Comparison of ENCODE assay signal across 23 cellular contexts in the genomic region with DNA sequence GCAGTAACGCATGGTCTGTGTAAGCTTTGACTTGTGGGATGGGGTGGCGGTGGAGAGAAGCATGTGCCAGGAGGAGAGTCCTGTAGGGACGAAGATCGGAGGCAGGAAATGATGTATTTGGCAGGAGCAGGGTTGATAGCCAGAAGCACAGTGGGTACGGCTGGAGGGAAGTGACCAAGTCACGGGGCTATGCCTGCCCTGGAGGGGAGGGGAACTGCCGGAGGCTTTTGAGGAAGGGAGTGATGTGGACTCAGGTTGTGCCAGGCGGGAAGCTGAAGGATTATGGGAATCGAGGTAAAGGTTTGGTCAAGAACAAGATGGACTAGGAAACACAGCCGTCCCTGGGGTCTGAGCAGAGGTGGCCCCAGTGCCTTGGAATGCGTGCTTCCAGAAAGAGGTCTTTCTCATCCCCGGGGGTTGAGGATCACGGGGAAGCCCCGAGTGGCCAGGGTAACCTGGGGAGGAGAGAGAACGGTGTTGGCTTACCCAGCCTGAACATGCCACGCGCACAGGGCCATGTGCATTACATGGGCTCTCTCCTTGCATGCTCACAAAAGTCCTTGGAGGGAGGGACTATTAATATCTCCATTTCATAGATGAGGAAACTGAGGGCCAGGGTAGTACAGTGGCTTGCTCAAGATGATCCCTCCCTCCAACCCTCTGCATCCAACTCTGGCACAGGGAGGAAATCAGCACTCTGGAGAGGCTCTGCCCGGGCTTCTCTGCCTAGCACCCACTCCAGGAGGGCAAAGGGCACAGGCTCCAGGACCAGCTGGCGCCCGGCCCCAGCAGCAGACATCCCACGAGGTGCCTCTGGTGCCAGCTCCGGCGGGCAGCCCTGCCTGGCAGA.
DNase-seq lines count a peak whose midpoint lies in the region; ATAC-seq and TF ChIP-seq lines count a peak whose summit lies in the region.
"Had no signal": no experiment of that assay in that cellular context is flagged by ENCODE, and none has a peak within 500 bp of the region (broad histone marks: within the 10 kb centered on the region; RNA-seq: fewer than 3 reads in every experiment).

No MANE protein-coding gene starts in this region.

- TF ChIP-seq RAD21 in SK-N-SH (IDR thresholded peaks at IDR 0.05; ENCODE audit: low read length), result no peak

- no peaks in the 10 kb centered on the region for H3K27me3 ChIP-seq in SK-N-SH (ENCODE audit: insufficient read depth)
- peaks cover 0 to 17% (median 0%) of the 10 kb centered on the region in 4 donors for H3K27me3 ChIP-seq in esophagus squamous epithelium

- H3K9me2 ChIP-seq in SK-N-SH, result no peaks in the 10 kb centered on the region

- no peak overlapping the region for H3K4me2 ChIP-seq in SK-N-SH
- H3K4me2 ChIP-seq: smooth muscle cell had no signal

- H3K36me3 ChIP-seq in SK-N-SH (replicated peaks in 1 of 2; ENCODE audit: control insufficient read depth in 1 of 2, insufficient read depth in 2 of 2, low read length in 1 of 2) (no peaks in the 10 kb centered on the region), HEK293 (ENCODE audit: control insufficient read depth in 2 of 2, insufficient read depth in 1 of 2, low read length in 2 of 2) (no peaks in the 10 kb centered on the region), mucosa of descending colon (ENCODE audit: low read depth) (no peaks in the 10 kb centered on the region), esophagus squamous epithelium (no peaks in the 10 kb centered on the region)
- H3K36me3 ChIP-seq: tibial artery had no signal

- POLR2A ChIA-PET in SK-N-SH (lab: Yijun Ruan, JAX), result interaction anchor here (0.7 kb wide), 1 partner anchor 10 kb away, joined by 7 read pairs; no protein-coding TSS in a partner anchor
- POLR2A ChIA-PET in HEK293 (lab: Yijun Ruan, JAX), result no interaction called here

- no peak for TF ChIP-seq CTCF in SK-N-SH (IDR thresholded peaks at IDR 0.05)
- TF ChIP-seq CTCF in HEK293 (tag by site-specific recombination; IDR thresholded peaks at IDR 0.05), result no peak
- no peak for TF ChIP-seq CTCF in mucosa of descending colon (IDR thresholded peaks at IDR 0.05)
- TF ChIP-seq CTCF in esophagus squamous epithelium (IDR thresholded peaks at IDR 0.05), result no peak

- H3K27ac ChIP-seq in SK-N-SH (ENCODE audit: low read depth in 2 of 2, low read length in 1 of 2) (no peak overlapping the region), HEK293 (ENCODE audit: extremely low read depth, low read depth, low read length) (no peak overlapping the region), esophagus squamous epithelium (no peak overlapping the region)
- H3K27ac ChIP-seq: tibial artery had no signal

- DNase-seq in SK-N-SH (peak; percentile 33), dermis blood vessel endothelial cell (peak; percentile 3), mucosa of descending colon (peak; percentile 2 to 34 (median 23)), esophagus squamous epithelium (lab: John Stamatoyannopoulos, UW) (no peak), OCI-M1 (lab: John Stamatoyannopoulos, UW) (no peak)
- DNase-seq: 8988T; activated CD4-positive, alpha-beta T cell treated with anti-CD3 and anti-CD28 coated beads for 36 hours; activated gamma-delta T cell treated with Interleukin-2 at 50 U/mL for 16 hours; activated T-cell treated with anti-CD3 and anti-CD28 coated beads, Interleukin-2, amount 50 U/mL, for 1 hour; CD4-positive, CD25-positive, alpha-beta regulatory T cell; effector CD4-positive, alpha-beta T cell; GOT3; mesenchymal stem cell; NCI-H1105; NCI-H1930; occipital lobe; RPMI8226; stimulated activated CD4-positive, alpha-beta T cell treated with anti-CD3 and anti-CD28 coated beads, Interleukin-2, amount 100 ng/mL, for 24 hours had no signal

- H3F3A ChIP-seq in SK-N-SH (replicated peaks; ENCODE audit: insufficient read depth), result no peaks in the 10 kb centered on the region

- no peaks in the 10 kb centered on the region for H3K4me1 ChIP-seq in SK-N-SH (ENCODE audit: control insufficient read depth in 1 of 2, insufficient read depth in 2 of 2, low read depth in 1 of 2, low read length in 1 of 2)
- H3K4me1 ChIP-seq in HEK293 (ENCODE audit: control insufficient read depth, insufficient read depth, low read length), result no peaks in the 10 kb centered on the region
- no peaks in the 10 kb centered on the region for H3K4me1 ChIP-seq in mucosa of descending colon (ENCODE audit: low read depth)
- no peaks in the 10 kb centered on the region for H3K4me1 ChIP-seq in esophagus squamous epithelium
- H3K4me1 ChIP-seq: tibial artery had no signal

- H3K9me3 ChIP-seq in SK-N-SH, result no peaks in the 10 kb centered on the region
- no peaks in the 10 kb centered on the region for H3K9me3 ChIP-seq in HEK293 (ENCODE audit: control insufficient read depth, insufficient read depth, low read depth, low read length)
- H3K9me3 ChIP-seq in mucosa of descending colon, result no peaks in the 10 kb centered on the region
- no peaks in the 10 kb centered on the region for H3K9me3 ChIP-seq in esophagus squamous epithelium
- H3K9me3 ChIP-seq: tibial artery had no signal

- intact Hi-C loops in mucosa of descending colon (cut with DNase I, micrococcal nuclease), result no loop called here
- intact Hi-C loops in esophagus squamous epithelium (cut with DNase I), result no loop called here

- H2AFZ ChIP-seq in SK-N-SH (ENCODE audit: low read depth), result no peak overlapping the region

- no peak for TF ChIP-seq EP300 in SK-N-SH (IDR thresholded peaks at IDR 0.05; ENCODE audit: borderline replicate concordance in 1 of 2, low read depth in 1 of 2, low read length in 1 of 2)

- CTCF ChIA-PET in SK-N-SH (lab: Yijun Ruan, JAX) (interaction anchor here (0.6 to 1.2 kb wide), 2 partner anchors 15 to 17 kb away, joined by 3 to 4 read pairs; no protein-coding TSS in a partner anchor), HEK293 (lab: Yijun Ruan, JAX) (interaction anchor here (0.7 kb wide), 1 partner anchor 135 kb away, joined by 4 read pairs; no protein-coding TSS in a partner anchor)

- 74% methylated on average over 16 of the region's 23 CpGs for WGBS in SK-N-SH (ENCODE audit: low lambda C conversion rate)
- WGBS in esophagus squamous epithelium, 2 donors, result 68 to 72% methylated on average over 22 to 23 of the region's 23 CpGs

- ATAC-seq in SK-N-SH treated with all-trans-retinoic acid at 6 μM for 48 hours (no peak), mucosa of descending colon (peak; percentile 36), GM21360 (IDR thresholded peaks at IDR 0.05; ENCODE audit: unreplicated experiment) (no peak)
- ATAC-seq: activated CD4-positive, alpha-beta T cell treated with anti-CD3 and anti-CD28 coated beads for 36 hours had no signal

- no peaks in the 10 kb centered on the region for H3K79me2 ChIP-seq in SK-N-SH (ENCODE audit: insufficient read depth)

- H3K4me3 ChIP-seq in SK-N-SH (ENCODE audit: low read depth in 2 of 2, low read length in 1 of 2), result no peak overlapping the region
- H3K4me3 ChIP-seq in HEK293 (ENCODE audit: low read depth, low read length), result no peak overlapping the region
- no peak overlapping the region for H3K4me3 ChIP-seq in mucosa of descending colon
- no peak overlapping the region for H3K4me3 ChIP-seq in esophagus squamous epithelium
- H3K4me3 ChIP-seq: smooth muscle cell, tibial artery had no signal

- no peak for TF ChIP-seq POLR2A in esophagus squamous epithelium (IDR thresholded peaks at IDR 0.05)

- H3K9ac ChIP-seq in SK-N-SH, result no peak overlapping the region

- no peaks in the 10 kb centered on the region for H4K20me1 ChIP-seq in SK-N-SH (ENCODE audit: insufficient read depth)

TF ChIP-seq in SK-N-SH, 30 proteins besides CTCF, POLR2A, EP300 and RAD21 (continues in another document):
- TF ChIP-seq RXRA (IDR thresholded peaks at IDR 0.05; ENCODE audit: borderline replicate concordance, low read depth) (no peak), POLR2AphosphoS5 (IDR thresholded peaks at IDR 0.05; ENCODE audit: low read depth, low read length) (no peak), ELF1 (IDR thresholded peaks at IDR 0.05) (no peak), TCF12 (IDR thresholded peaks at IDR 0.05) (no peak)
- TF ChIP-seq, protein P1, sequence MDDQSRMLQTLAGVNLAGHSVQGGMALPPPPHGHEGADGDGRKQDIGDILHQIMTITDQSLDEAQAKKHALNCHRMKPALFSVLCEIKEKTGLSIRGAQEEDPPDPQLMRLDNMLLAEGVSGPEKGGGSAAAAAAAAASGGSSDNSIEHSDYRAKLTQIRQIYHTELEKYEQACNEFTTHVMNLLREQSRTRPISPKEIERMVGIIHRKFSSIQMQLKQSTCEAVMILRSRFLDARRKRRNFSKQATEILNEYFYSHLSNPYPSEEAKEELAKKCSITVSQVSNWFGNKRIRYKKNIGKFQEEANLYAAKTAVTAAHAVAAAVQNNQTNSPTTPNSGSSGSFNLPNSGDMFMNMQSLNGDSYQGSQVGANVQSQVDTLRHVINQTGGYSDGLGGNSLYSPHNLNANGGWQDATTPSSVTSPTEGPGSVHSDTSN (IDR thresholded peaks at IDR 0.05), result no peak

TF ChIP-seq in SK-N-SH treated with all-trans-retinoic acid at 6 μM for 48 hours, 23 proteins besides CTCF, POLR2A, EP300 and RAD21 (continues in another document):
- TF ChIP-seq CSDC2 (CRISPR knock-in tag; IDR thresholded peaks at IDR 0.05), result no peak
- TF ChIP-seq, protein P2, sequence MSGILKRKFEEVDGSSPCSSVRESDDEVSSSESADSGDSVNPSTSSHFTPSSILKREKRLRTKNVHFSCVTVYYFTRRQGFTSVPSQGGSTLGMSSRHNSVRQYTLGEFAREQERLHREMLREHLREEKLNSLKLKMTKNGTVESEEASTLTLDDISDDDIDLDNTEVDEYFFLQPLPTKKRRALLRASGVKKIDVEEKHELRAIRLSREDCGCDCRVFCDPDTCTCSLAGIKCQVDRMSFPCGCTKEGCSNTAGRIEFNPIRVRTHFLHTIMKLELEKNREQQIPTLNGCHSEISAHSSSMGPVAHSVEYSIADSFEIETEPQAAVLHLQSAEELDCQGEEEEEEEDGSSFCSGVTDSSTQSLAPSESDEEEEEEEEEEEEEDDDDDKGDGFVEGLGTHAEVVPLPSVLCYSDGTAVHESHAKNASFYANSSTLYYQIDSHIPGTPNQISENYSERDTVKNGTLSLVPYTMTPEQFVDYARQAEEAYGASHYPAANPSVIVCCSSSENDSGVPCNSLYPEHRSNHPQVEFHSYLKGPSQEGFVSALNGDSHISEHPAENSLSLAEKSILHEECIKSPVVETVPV (CRISPR knock-in tag; IDR thresholded peaks at IDR 0.05), result no peak

TF ChIP-seq in HEK293, 187 proteins besides CTCF, POLR2A, EP300 and RAD21:
- peak; percentile 37; the same call in 1 of the 2 replicates for TF ChIP-seq ZNF623 (tag by site-specific recombination; IDR thresholded peaks at IDR 0.05)
- no peak for TF ChIP-seq ZNF654 (tag by site-specific recombination; IDR thresholded peaks at IDR 0.05; ENCODE audit: low read depth)

Comparison
In these comparisons a context has a peak if more than half of its experiments do, and no peak if none do; other contexts are left out.
1. DNase-seq: peak in SK-N-SH (single experiment), dermis blood vessel endothelial cell (single experiment) and mucosa of descending colon (3 of 3); none in esophagus squamous epithelium (single experiment) and OCI-M1 (single experiment).